Comparison of ENCODE assay signal across 1 cellular context in the genomic region with DNA sequence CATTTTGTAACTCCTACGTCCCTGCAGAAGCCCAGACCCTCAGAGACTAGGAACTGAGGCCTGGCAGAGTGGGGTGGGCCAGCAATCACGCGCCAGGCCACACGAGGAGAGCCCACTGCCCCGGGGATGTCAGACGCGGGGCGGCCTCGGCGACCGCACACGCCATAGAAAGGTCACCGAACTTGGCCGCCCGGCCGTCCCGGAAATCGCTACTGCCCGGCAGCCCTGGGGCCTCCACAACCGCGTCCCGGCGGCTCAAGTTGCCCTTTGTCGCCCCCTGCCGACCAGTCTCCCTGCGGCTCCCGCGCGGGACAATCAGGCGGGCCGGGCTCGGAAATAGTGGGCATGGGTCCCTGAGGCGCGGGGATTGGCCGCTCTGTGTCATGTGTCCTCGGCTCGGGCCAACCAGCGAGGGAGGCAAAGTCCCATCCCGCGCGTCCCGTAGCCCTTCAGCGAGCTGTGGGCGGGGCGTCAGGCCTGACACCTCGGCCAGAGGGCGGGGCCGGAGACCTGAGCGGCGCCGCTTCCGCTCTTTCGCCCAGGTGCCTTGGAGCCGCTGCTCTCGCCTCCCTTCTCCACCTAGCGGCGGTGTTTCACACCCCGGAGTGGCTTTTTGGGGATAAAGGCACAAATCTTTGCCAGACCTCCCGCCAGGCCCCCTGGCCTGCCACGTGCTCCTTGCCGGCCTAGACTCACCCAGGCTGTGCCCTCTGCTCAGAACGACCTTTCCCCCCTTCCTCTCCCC.
TF ChIP-seq lines count a peak whose summit lies in the region.

No MANE protein-coding gene starts in this region.

TF ChIP-seq in HepG2, 621 proteins besides CTCF, POLR2A, EP300 and RAD21 (continued from another document and continues in another):
- TF ChIP-seq FOXM1 (CRISPR knock-in tag; IDR thresholded peaks at IDR 0.05) = peak; percentile 59; the same call in 1 of the 2 replicates
- no peak; the same call in 1 of the 2 replicates for TF ChIP-seq ZFP62 (CRISPR knock-in tag; IDR thresholded peaks at IDR 0.05)
- TF ChIP-seq, protein P1, sequence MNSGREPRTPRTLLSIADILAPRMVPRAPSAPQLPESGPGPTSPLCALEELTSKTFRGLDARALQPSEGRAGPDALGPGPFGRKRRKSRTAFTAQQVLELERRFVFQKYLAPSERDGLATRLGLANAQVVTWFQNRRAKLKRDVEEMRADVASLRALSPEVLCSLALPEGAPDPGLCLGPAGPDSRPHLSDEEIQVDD (CRISPR knock-in tag; IDR thresholded peaks at IDR 0.05; ENCODE audit: borderline replicate concordance) = no peak
- peak; percentile 82 for TF ChIP-seq ZNF567 (CRISPR knock-in tag; IDR thresholded peaks at IDR 0.05; ENCODE audit: borderline replicate concordance)
- TF ChIP-seq ZNF781 (CRISPR knock-in tag; IDR thresholded peaks at IDR 0.05; ENCODE audit: borderline replicate concordance, not compliant biosample characterization) = no peak
- TF ChIP-seq RARA (CRISPR knock-in tag; IDR thresholded peaks at IDR 0.05) = peak; percentile 61
- 0 out of 2 replicates have a peak, but pooled peaks have one; percentile 36 for TF ChIP-seq MEIS2 (CRISPR knock-in tag; IDR thresholded peaks at IDR 0.05)
- TF ChIP-seq, protein P2, sequence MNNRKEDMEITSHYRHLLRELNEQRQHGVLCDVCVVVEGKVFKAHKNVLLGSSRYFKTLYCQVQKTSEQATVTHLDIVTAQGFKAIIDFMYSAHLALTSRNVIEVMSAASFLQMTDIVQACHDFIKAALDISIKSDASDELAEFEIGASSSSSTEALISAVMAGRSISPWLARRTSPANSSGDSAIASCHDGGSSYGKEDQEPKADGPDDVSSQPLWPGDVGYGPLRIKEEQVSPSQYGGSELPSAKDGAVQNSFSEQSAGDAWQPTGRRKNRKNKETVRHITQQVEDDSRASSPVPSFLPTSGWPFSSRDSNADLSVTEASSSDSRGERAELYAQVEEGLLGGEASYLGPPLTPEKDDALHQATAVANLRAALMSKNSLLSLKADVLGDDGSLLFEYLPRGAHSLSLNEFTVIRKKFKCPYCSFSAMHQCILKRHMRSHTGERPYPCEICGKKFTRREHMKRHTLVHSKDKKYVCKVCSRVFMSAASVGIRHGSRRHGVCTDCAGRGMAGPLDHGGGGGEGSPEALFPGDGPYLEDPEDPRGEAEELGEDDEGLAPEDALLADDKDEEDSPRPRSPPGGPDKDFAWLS (CRISPR knock-in tag; IDR thresholded peaks at IDR 0.05; ENCODE audit: borderline replicate concordance) = 0 out of 2 replicates have a peak, but pooled peaks have one; percentile 10
- TF ChIP-seq ZZZ3 (CRISPR knock-in tag; IDR thresholded peaks at IDR 0.05; ENCODE audit: borderline replicate concordance) = peak; percentile 57; the same call in 1 of the 2 replicates
- TF ChIP-seq ZNF232 (CRISPR knock-in tag; IDR thresholded peaks at IDR 0.05; ENCODE audit: borderline replicate concordance) = peak; percentile 75; the same call in 1 of the 2 replicates
- peak; percentile 32; the same call in 1 of the 2 replicates for TF ChIP-seq ZNF317 (CRISPR knock-in tag; IDR thresholded peaks at IDR 0.05)
- TF ChIP-seq, protein P3, sequence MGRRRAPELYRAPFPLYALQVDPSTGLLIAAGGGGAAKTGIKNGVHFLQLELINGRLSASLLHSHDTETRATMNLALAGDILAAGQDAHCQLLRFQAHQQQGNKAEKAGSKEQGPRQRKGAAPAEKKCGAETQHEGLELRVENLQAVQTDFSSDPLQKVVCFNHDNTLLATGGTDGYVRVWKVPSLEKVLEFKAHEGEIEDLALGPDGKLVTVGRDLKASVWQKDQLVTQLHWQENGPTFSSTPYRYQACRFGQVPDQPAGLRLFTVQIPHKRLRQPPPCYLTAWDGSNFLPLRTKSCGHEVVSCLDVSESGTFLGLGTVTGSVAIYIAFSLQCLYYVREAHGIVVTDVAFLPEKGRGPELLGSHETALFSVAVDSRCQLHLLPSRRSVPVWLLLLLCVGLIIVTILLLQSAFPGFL (CRISPR knock-in tag; IDR thresholded peaks at IDR 0.05) = no peak
- 0 out of 2 replicates have a peak, but pooled peaks have one; percentile 15 for TF ChIP-seq JUN (CRISPR knock-in tag; IDR thresholded peaks at IDR 0.05)
- TF ChIP-seq YEATS4 (CRISPR knock-in tag; IDR thresholded peaks at IDR 0.05; ENCODE audit: borderline replicate concordance) = peak; percentile 86
- 0 out of 2 replicates have a peak, but pooled peaks have one; percentile 30 for TF ChIP-seq ATF7-NPFF (CRISPR knock-in tag; IDR thresholded peaks at IDR 0.05; ENCODE audit: low read depth)
- peak; percentile 92 for TF ChIP-seq HNF1B (CRISPR knock-in tag; IDR thresholded peaks at IDR 0.05)
- peak; percentile 80; the same call in 1 of the 2 replicates for TF ChIP-seq ZSCAN12 (CRISPR knock-in tag; IDR thresholded peaks at IDR 0.05)
- TF ChIP-seq ZNF792 (CRISPR knock-in tag; IDR thresholded peaks at IDR 0.05) = peak; percentile 53; the same call in 1 of the 2 replicates
- TF ChIP-seq, protein P4, sequence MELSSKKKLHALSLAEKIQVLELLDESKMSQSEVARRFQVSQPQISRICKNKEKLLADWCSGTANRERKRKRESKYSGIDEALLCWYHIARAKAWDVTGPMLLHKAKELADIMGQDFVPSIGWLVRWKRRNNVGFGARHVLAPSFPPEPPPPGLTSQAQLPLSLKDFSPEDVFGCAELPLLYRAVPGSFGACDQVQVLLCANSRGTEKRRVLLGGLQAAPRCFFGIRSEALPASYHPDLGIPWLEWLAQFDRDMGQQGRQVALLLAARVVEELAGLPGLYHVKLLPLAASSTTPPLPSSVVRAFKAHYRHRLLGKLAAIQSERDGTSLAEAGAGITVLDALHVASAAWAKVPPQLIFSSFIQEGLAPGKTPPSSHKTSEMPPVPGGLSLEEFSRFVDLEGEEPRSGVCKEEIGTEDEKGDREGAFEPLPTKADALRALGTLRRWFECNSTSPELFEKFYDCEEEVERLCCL (CRISPR knock-in tag; IDR thresholded peaks at IDR 0.05; ENCODE audit: borderline replicate concordance) = peak; percentile 31; the same call in 1 of the 2 replicates
- peak; percentile 77 for TF ChIP-seq NR2F6 (IDR thresholded peaks at IDR 0.05)
- TF ChIP-seq NR2F6 (CRISPR knock-in tag; IDR thresholded peaks at IDR 0.05) = peak; percentile 89
- peak; percentile 98 for TF ChIP-seq XRCC5 (optimal IDR thresholded peaks at IDR 0.05; ENCODE audit: low read length)
- TF ChIP-seq NR2C2 (CRISPR knock-in tag; IDR thresholded peaks at IDR 0.05; ENCODE audit: borderline replicate concordance) = peak; percentile 80; the same call in 1 of the 2 replicates
- TF ChIP-seq KLF13 (CRISPR knock-in tag; IDR thresholded peaks at IDR 0.05) = no peak
- TF ChIP-seq PRDM4 (CRISPR knock-in tag; IDR thresholded peaks at IDR 0.05; ENCODE audit: borderline replicate concordance) = no peak
- TF ChIP-seq PHF21A (CRISPR knock-in tag; IDR thresholded peaks at IDR 0.05) = peak; percentile 100
- peak; percentile 41; the same call in 1 of the 2 replicates for TF ChIP-seq EED (CRISPR knock-in tag; IDR thresholded peaks at IDR 0.05)
- TF ChIP-seq ZNF768 (CRISPR knock-in tag; IDR thresholded peaks at IDR 0.05) = no peak
- peak; percentile 74; the same call in 1 of the 2 replicates for TF ChIP-seq KAT7 (CRISPR knock-in tag; IDR thresholded peaks at IDR 0.05; ENCODE audit: borderline replicate concordance)
- TF ChIP-seq ARID2 (CRISPR knock-in tag; IDR thresholded peaks at IDR 0.05; ENCODE audit: borderline replicate concordance) = peak; percentile 92; the same call in 1 of the 2 replicates
- peak; percentile 88 for TF ChIP-seq ZNF605 (CRISPR knock-in tag; IDR thresholded peaks at IDR 0.05)
- TF ChIP-seq SAP130 (CRISPR knock-in tag; IDR thresholded peaks at IDR 0.05; ENCODE audit: low read depth) = peak; percentile 88
- TF ChIP-seq MAX (IDR thresholded peaks at IDR 0.05) = peak; percentile 76
- TF ChIP-seq ZBTB40 (IDR thresholded peaks at IDR 0.05) = no peak
- TF ChIP-seq ZBTB40 (CRISPR knock-in tag; IDR thresholded peaks at IDR 0.05) = peak; percentile 60
- TF ChIP-seq YY1 (IDR thresholded peaks at IDR 0.05; ENCODE audit: insufficient read depth, insufficient replicate concordance, low read depth, low read length) = peak; percentile 75
- TF ChIP-seq SNAPC5 (CRISPR knock-in tag; IDR thresholded peaks at IDR 0.05; ENCODE audit: borderline replicate concordance) = peak; percentile 65; the same call in 1 of the 2 replicates
- peak; percentile 72 for TF ChIP-seq KMT2B (CRISPR knock-in tag; IDR thresholded peaks at IDR 0.05)
- TF ChIP-seq DR1 (CRISPR knock-in tag; IDR thresholded peaks at IDR 0.05) = peak; percentile 80
- TF ChIP-seq ELF1 (CRISPR knock-in tag; IDR thresholded peaks at IDR 0.05) = peak; percentile 94
- TF ChIP-seq ZNF138 (CRISPR knock-in tag; IDR thresholded peaks at IDR 0.05; ENCODE audit: low read depth) = peak; percentile 67; the same call in 1 of the 2 replicates
